19 cellular contexts compared by ENCODE assay signal in the genomic region with DNA sequence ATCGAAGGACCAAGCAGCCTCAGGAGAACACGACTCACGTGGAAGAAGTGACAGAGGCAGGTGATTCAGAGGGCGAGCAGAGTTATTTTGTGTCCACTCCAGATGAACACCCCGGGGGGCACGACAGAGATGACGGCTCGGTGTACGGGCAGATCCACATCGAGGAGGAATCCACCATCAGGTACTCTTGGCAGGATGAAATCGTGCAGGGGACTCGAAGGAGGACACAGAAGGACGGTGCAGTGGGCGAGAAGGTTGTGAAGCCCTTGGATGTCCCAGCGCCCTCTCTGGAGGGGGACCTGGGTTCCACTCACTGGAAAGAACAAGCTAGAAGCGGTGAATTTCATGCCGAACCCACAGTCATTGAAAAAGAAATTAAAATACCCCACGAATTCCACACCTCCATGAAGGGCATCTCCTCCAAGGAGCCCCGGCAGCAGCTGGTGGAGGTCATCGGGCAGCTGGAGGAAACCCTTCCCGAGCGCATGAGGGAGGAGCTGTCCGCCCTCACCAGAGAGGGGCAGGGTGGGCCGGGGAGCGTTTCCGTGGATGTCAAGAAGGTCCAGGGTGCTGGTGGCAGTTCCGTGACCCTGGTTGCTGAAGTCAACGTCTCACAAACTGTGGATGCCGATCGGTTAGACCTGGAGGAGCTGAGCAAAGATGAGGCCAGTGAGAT.
"Had no signal": no experiment of that assay in that cellular context is flagged by ENCODE, and none has a peak within 500 bp of the region (broad histone marks: within the 10 kb centered on the region; RNA-seq: fewer than 3 reads in every experiment).

No MANE protein-coding gene starts in this region.

- H3K4me3 ChIP-seq: adrenal gland, body of pancreas, neural progenitor cell, smooth muscle cell, thoracic aorta had no signal

- H3K4me1 ChIP-seq: body of pancreas, neural progenitor cell had no signal

- H3K79me2 ChIP-seq: parathyroid adenoma had no signal

- FAIRE-seq: islet of Langerhans, urothelium cell line had no signal

- ATAC-seq: body of pancreas; esophagus mucosa; SK-N-SH treated with all-trans-retinoic acid at 6 μM for 48 hours; stimulated activated naive B cell treated with anti-CD40 and anti-IgM and Interleukin-4, amounts not matched to agents 10 μg/mL and 1 μg/mL and 100 μg/mL, for 72 hours; WTC11 had no signal

- H3K9me3 ChIP-seq: adrenal gland, body of pancreas, thoracic aorta had no signal

- H3K27ac ChIP-seq: adrenal gland, body of pancreas, neural progenitor cell, parathyroid adenoma, thoracic aorta had no signal

- H3K36me3 ChIP-seq: neural progenitor cell had no signal

- H3K9ac ChIP-seq: neural progenitor cell, parathyroid adenoma had no signal

- H3K4me2 ChIP-seq: neural progenitor cell, smooth muscle cell had no signal

- H2AFZ ChIP-seq: neural progenitor cell, parathyroid adenoma had no signal

- H3K27me3 ChIP-seq: adrenal gland, body of pancreas, neural progenitor cell had no signal

- DNase-seq: activated CD4-positive, alpha-beta T cell treated with anti-CD3 and anti-CD28 coated beads, Interleukin-2, amount 10 ng/mL, durations not matched to agents 24 days and 14 days; activated CD8-positive, alpha-beta memory T cell treated with anti-CD3 and anti-CD28 coated beads for 24 hours; activated naive CD4-positive, alpha-beta T cell treated with anti-CD3 and anti-CD28 coated beads for 36 hours; body of pancreas; foreskin fibroblast; left ventricle myocardium superior; mesendoderm; right cardiac atrium; stimulated activated naive B cell treated with anti-CD40 and anti-IgM and Interleukin-4, amounts not matched to agents 10 μg/mL and 1 μg/mL and 100 μg/mL, for 72 hours had no signal
